ENCODE assay signal across 1 cellular context in genomic region chr1:110070968-110071307, GRCh38.
A peak's percentile ranks its signal among the peaks of the same experiment; 100 is the strongest.
TF ChIP-seq lines count a peak whose summit lies in the region.

No MANE protein-coding gene starts in this region.

TF ChIP-seq in K562, 482 proteins besides CTCF, POLR2A, EP300 and RAD21:
- TF ChIP-seq BCL6 (CRISPR knock-in tag; IDR thresholded peaks at IDR 0.05) (no peak), ZNF316 (IDR thresholded peaks at IDR 0.05) (peak; percentile 79), TRIM28 (IDR thresholded peaks at IDR 0.05) (no peak), MAFK (IDR thresholded peaks at IDR 0.05; ENCODE audit: low read length) (0 out of 2 replicates have a peak, but pooled peaks have one; percentile 36), STAT6 (CRISPR knock-in tag; IDR thresholded peaks at IDR 0.05) (no peak), IRF2 (CRISPR knock-in tag; IDR thresholded peaks at IDR 0.05) (no peak), BCLAF1 (IDR thresholded peaks at IDR 0.05; ENCODE audit: borderline replicate concordance in 1 of 2, control insufficient read depth in 1 of 2, low read depth in 2 of 2, low read length in 1 of 2) (no peak), TAF1 (IDR thresholded peaks at IDR 0.05; ENCODE audit: control insufficient read depth, extremely low read depth, insufficient read depth, low read length, severe bottlenecking) (no peak), MAFF (IDR thresholded peaks at IDR 0.05; ENCODE audit: low read length) (peak; percentile 32; the same call in 1 of the 2 replicates), GABPA (tag; conservative IDR thresholded peaks at IDR 0.05; ENCODE audit: low read depth) (no peak), MAFG (tag; conservative IDR thresholded peaks at IDR 0.05) (peak; percentile 61; the same call in 1 of the 2 replicates), BRCA1 (IDR thresholded peaks at IDR 0.05) (no peak), BRCA1 (CRISPR knock-in tag; IDR thresholded peaks at IDR 0.05) (no peak), ZNF253 (CRISPR knock-in tag; conservative IDR thresholded peaks at IDR 0.05) (no peak), WHSC1 (IDR thresholded peaks at IDR 0.05; ENCODE audit: low read length) (no peak), SAFB (IDR thresholded peaks at IDR 0.05; ENCODE audit: borderline replicate concordance, low read depth, low read length) (no peak), FUS (optimal IDR thresholded peaks at IDR 0.05; ENCODE audit: low read depth, low read length) (no peak), MTA1 (IDR thresholded peaks at IDR 0.05; ENCODE audit: borderline replicate concordance) (no peak), C11orf30 (IDR thresholded peaks at IDR 0.05; ENCODE audit: low read depth) (peak; percentile 62)
